Comparison of ENCODE assay signal across 8 cellular contexts in the genomic region with DNA sequence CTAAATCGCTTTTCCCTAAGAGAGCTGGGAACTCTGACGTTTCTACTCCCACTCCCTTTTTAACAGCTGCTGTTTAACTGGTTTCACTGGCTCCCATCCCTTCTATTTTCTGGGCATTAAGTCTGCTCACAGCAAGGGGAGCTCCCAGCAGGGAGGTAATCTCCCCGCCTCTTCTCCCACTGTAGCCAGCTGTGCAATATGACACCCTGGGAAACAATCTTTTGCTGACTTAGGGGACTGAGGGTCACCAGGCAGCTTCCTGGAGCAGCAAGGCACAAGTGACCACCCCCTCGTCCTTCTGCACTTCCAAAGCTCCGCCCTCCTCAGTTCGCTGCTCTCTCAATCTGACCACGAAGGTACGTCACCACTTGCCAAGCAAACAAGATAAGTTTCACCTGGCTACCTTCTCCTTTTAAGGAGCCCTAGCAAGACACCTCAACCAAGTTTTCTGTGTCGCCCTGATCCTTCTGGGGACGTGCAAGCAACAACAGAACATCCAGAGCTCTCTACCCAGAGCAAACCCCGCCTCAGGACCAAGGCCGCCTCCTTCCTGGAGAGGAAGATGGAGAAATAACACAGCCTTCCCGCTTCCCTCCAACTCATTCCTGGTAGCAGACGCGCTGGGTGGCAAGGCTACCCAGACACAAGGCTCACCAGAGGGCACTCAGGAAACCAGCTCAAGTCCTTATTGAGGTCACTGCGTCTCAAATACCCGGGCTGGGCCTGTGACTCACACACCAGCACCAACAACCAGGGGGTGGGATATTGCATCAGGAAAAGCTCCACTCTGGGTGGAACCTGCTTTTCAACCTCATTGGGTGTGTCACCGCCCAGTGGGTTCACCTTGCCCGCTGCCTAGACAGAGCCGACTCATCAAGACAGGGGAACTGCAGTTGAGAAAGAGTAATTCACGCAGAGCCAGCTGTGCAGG.
DNase-seq lines count a peak whose midpoint lies in the region; ATAC-seq and TF ChIP-seq lines count a peak whose summit lies in the region.

No MANE protein-coding gene starts in this region.

- H3K79me2 ChIP-seq in trophoblast cell (ENCODE audit: control insufficient read depth, insufficient read depth, low read length, poor library complexity) = peaks cover 3% of the 10 kb centered on the region

- DNase-seq in GM10248 (ENCODE audit: extremely low spot score) = peak; percentile 76
- DNase-seq in HT-29 (ENCODE audit: low spot score) = peak; percentile 99
- peak; percentile 98 for DNase-seq in RWPE2 (ENCODE audit: low spot score)
- DNase-seq in activated naive CD4-positive, alpha-beta T cell treated with anti-CD3 and anti-CD28 coated beads, Interleukin-2, amount 10 ng/mL, durations not matched to agents 7 days and 5 days = peak; percentile 42
- DNase-seq in Right ventricle myocardium inferior (ENCODE audit: missing footprints) = peak; percentile 82
- DNase-seq in trophoblast cell = peak; percentile 99

- H3K14ac ChIP-seq in trophoblast cell (ENCODE audit: low read length) = peak overlapping the region; percentile 12

- peak; percentile 88 for ATAC-seq in RWPE2 (ENCODE audit: low read depth)
- ATAC-seq in Right ventricle myocardium inferior = peak; percentile 82
- ATAC-seq in HG02678 (IDR thresholded peaks at IDR 0.05; ENCODE audit: unreplicated experiment) = no peak

- H3K36me3 ChIP-seq in RWPE2 (ENCODE audit: low read depth) (peaks cover 21% of the 10 kb centered on the region), trophoblast cell (ENCODE audit: control insufficient read depth in 1 of 2, insufficient read depth in 2 of 2, low read length in 2 of 2) (no peaks in the 10 kb centered on the region), urinary bladder (ENCODE audit: insufficient read depth) (no peaks in the 10 kb centered on the region)

- no peak overlapping the region for H3K9ac ChIP-seq in trophoblast cell (ENCODE audit: low read length)

- H4K91ac ChIP-seq in trophoblast cell (ENCODE audit: low read depth, low read length) = peak overlapping the region; percentile 49

- peaks cover 62% of the 10 kb centered on the region for H3K4me1 Mint-ChIP-seq in activated naive CD4-positive, alpha-beta T cell treated with anti-CD3 and anti-CD28 coated beads, Interleukin-2, amount 10 ng/mL, durations not matched to agents 7 days and 5 days

- CTCF ChIA-PET in GM10248 (lab: Yijun Ruan, JAX) = interaction anchor here (0.8 to 6.4 kb wide), 11 partner anchors 10 to 189 kb away, joined by 3 to 36 read pairs (median 4); no protein-coding TSS in a partner anchor
- CTCF ChIA-PET in activated naive CD4-positive, alpha-beta T cell treated with anti-CD3 and anti-CD28 coated beads, Interleukin-2, amount 10 ng/mL, durations not matched to agents 7 days and 5 days (lab: Charles Lee) = interaction anchor here (0.9 to 2.2 kb wide), 4 partner anchors 9 to 72 kb away, joined by 3 to 7 read pairs (median 5); no protein-coding TSS in a partner anchor

- H2BK5ac ChIP-seq in trophoblast cell (ENCODE audit: low read depth, low read length, poor library complexity) = peak overlapping the region; percentile 11

- H2AK5ac ChIP-seq in trophoblast cell (ENCODE audit: low read length) = no peak overlapping the region

- H3K4ac ChIP-seq in trophoblast cell (ENCODE audit: low read depth, low read length) = peak overlapping the region; percentile 37

- H2AFZ ChIP-seq in trophoblast cell (ENCODE audit: insufficient read depth, low read length, poor library complexity) = peak overlapping the region; percentile 24

- peak overlapping the region; percentile 33 for H2BK120ac ChIP-seq in trophoblast cell (ENCODE audit: insufficient read depth, low read length, poor library complexity)

- H3K4me1 ChIP-seq in RWPE2 (ENCODE audit: insufficient read depth, poor library complexity, severe bottlenecking) (peaks cover 30% of the 10 kb centered on the region), trophoblast cell (ENCODE audit: control insufficient read depth in 1 of 2, insufficient read depth in 2 of 2, low read length in 2 of 2) (peaks cover 35 to 37% of the 10 kb centered on the region in 2 experiments), urinary bladder (ENCODE audit: insufficient read depth) (no peaks in the 10 kb centered on the region)

- peak overlapping the region; percentile 74 for H3K27ac Mint-ChIP-seq in activated naive CD4-positive, alpha-beta T cell treated with anti-CD3 and anti-CD28 coated beads, Interleukin-2, amount 10 ng/mL, durations not matched to agents 7 days and 5 days

- no CpG with 5 or more reads among the region's 21 CpGs for WGBS in trophoblast cell (ENCODE audit: extremely low coverage, insufficient coverage, insufficient read length)
- 28% methylated on average over 21 of the region's 21 CpGs for WGBS in urinary bladder

- no peaks in the 10 kb centered on the region for H3K27me3 Mint-ChIP-seq in activated naive CD4-positive, alpha-beta T cell treated with anti-CD3 and anti-CD28 coated beads, Interleukin-2, amount 10 ng/mL, durations not matched to agents 7 days and 5 days

- H2BK12ac ChIP-seq in trophoblast cell (ENCODE audit: low read length) = no peak overlapping the region

- no peaks in the 10 kb centered on the region for H3K9me3 Mint-ChIP-seq in activated naive CD4-positive, alpha-beta T cell treated with anti-CD3 and anti-CD28 coated beads, Interleukin-2, amount 10 ng/mL, durations not matched to agents 7 days and 5 days

- TF ChIP-seq CTCF in GM10248 (IDR thresholded peaks at IDR 0.05; ENCODE audit: control extremely low read depth, extremely low read depth, low read depth, missing control alignments) (no peak), RWPE2 (IDR thresholded peaks at IDR 0.05; ENCODE audit: poor library complexity, severe bottlenecking) (peak; percentile 32)

- intact Hi-C loops in Right ventricle myocardium inferior (cut with DNase I) = no loop called here

- H3K4me2 ChIP-seq in trophoblast cell (ENCODE audit: low read length) = peak overlapping the region; percentile 43

- peaks cover 10% of the 10 kb centered on the region for H3K36me3 Mint-ChIP-seq in activated naive CD4-positive, alpha-beta T cell treated with anti-CD3 and anti-CD28 coated beads, Interleukin-2, amount 10 ng/mL, durations not matched to agents 7 days and 5 days

- no peak overlapping the region for H3K23ac ChIP-seq in trophoblast cell (ENCODE audit: low read length)

- POLR2A ChIA-PET in GM10248 (lab: Yijun Ruan, JAX) = interaction anchor here (1.2 kb wide), 1 partner anchor 25 kb away, joined by 3 read pairs; no protein-coding TSS in a partner anchor

- peak overlapping the region; percentile 40 for H4K8ac ChIP-seq in trophoblast cell (ENCODE audit: low read depth, low read length)

- H3K27me3 ChIP-seq in RWPE2 (ENCODE audit: insufficient read depth, poor library complexity, severe bottlenecking) = no peaks in the 10 kb centered on the region
- no peaks in the 10 kb centered on the region for H3K27me3 ChIP-seq in trophoblast cell (ENCODE audit: insufficient read depth, low read length)

- H3K4me3 ChIP-seq in RWPE2 (ENCODE audit: severe bottlenecking) (peak overlapping the region; percentile 2), trophoblast cell (ENCODE audit: low read depth, low read length) (no peak overlapping the region), urinary bladder (ENCODE audit: low read depth, low read length) (no peak overlapping the region)

- H3K27ac ChIP-seq in RWPE2 (ENCODE audit: poor library complexity, severe bottlenecking) (peak overlapping the region; percentile 92), trophoblast cell (ENCODE audit: low read depth, low read length) (peak overlapping the region; percentile 66), urinary bladder (ENCODE audit: low read depth) (peak overlapping the region; percentile 68)

- H3K4me3 Mint-ChIP-seq in activated naive CD4-positive, alpha-beta T cell treated with anti-CD3 and anti-CD28 coated beads, Interleukin-2, amount 10 ng/mL, durations not matched to agents 7 days and 5 days = no peak overlapping the region

- H3K9me3 ChIP-seq in RWPE2 (ENCODE audit: severe bottlenecking) = no peaks in the 10 kb centered on the region
- H3K9me3 ChIP-seq in trophoblast cell (ENCODE audit: insufficient read depth, low read depth, low read length) = no peaks in the 10 kb centered on the region

- H4K12ac ChIP-seq in trophoblast cell (ENCODE audit: low read depth, low read length) = no peak overlapping the region

- peaks cover 15% of the 10 kb centered on the region for H3K79me1 ChIP-seq in trophoblast cell (ENCODE audit: low read length)

- peak overlapping the region; percentile 38 for H3K18ac ChIP-seq in trophoblast cell (ENCODE audit: low read length)

Comparison
In these comparisons a context has a peak if more than half of its experiments do, and no peak if none do; other contexts are left out.
1. DNase-seq: peak in every context shown above with its lines; median percentile 99 in HT-29; 99 in trophoblast cell; 98 in RWPE2; 82 in Right ventricle myocardium inferior; 76 in GM10248; 42 in activated naive CD4-positive, alpha-beta T cell treated with anti-CD3 and anti-CD28 coated beads, Interleukin-2, amount 10 ng/mL, durations not matched to agents 7 days and 5 days.